23 cellular contexts compared by ENCODE assay signal in the genomic region with DNA sequence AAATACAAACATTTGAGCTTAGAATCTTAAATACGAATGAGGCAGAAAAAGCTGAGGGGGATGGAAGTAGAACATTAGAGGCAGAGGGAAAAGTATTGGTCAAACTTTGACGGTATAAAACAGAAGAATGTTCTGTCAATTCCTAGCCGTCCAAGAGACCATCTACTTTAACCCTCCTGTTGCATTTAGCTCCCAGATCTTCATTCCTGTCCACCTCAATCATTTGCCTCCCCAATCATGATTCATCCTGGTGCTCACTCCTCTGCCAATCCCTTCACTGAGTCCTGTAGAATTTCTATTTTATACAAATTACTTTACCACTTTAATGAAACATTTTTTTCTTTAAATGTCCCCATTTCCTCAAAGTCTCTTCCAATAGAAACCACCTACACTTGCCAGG. TPM values are rescaled to one million over a fixed set of nuclear protein-coding genes. Genes with fewer than 3 reads are reported as not detected.
DNase-seq lines count a peak whose midpoint lies in the region; ATAC-seq, FAIRE-seq and TF ChIP-seq lines count a peak whose summit lies in the region.
"Had no signal": no experiment of that assay in that cellular context is flagged by ENCODE, and none has a peak within 500 bp of the region (broad histone marks: within the 10 kb centered on the region; RNA-seq: fewer than 3 reads in every experiment).

No MANE protein-coding gene starts in this region.

- no peaks in the 10 kb centered on the region for H3K36me3 ChIP-seq in astrocyte (ENCODE audit: insufficient read depth, low read length)
- peaks cover 6% of the 10 kb centered on the region; the same call in 1 of the 2 replicates for H3K36me3 ChIP-seq in BE2C
- H3K36me3 ChIP-seq: neural progenitor cell had no signal

- peak overlapping the region; percentile 43 for H3K4me2 ChIP-seq in astrocyte (ENCODE audit: low read length)
- H3K4me2 ChIP-seq: neural progenitor cell had no signal

- H3K27me3 ChIP-seq in astrocyte (ENCODE audit: insufficient read depth, low read length) (no peaks in the 10 kb centered on the region), BE2C (no peaks in the 10 kb centered on the region)
- H3K27me3 ChIP-seq: neural progenitor cell, SJSA1 had no signal

- H3K79me2 ChIP-seq in astrocyte (ENCODE audit: insufficient read depth, low read length): no peaks in the 10 kb centered on the region

- peak; percentile 16 for DNase-seq in AG08395 (ENCODE audit: low spot score)
- peak; percentile 64 for DNase-seq in HS-27A (ENCODE audit: low read depth)
- peak; percentile 70 for DNase-seq in astrocyte (ENCODE audit: low read depth)
- peak; percentile 49 for DNase-seq in kidney glomerular epithelial cell (lab: John Stamatoyannopoulos, UW)
- no peak for DNase-seq in Ammon's horn (ENCODE audit: low spot score)
- DNase-seq in BE2C: no peak
- no peak for DNase-seq in stimulated activated CD4-positive, alpha-beta T cell treated with anti-CD3 and anti-CD28 coated beads, Interleukin-2, amount 100 ng/mL, for 24 hours
- DNase-seq: ACHN; activated CD4-positive, CD25-positive, alpha-beta regulatory T cell; activated CD8-positive, alpha-beta T cell treated with anti-CD3 and anti-CD28 coated beads, Interleukin-2, amount 10 ng/mL, durations not matched to agents 7 days and 5 days; activated T-cell treated with anti-CD3 and anti-CD28 coated beads, Interleukin-2, amount 50 U/mL, for 48 hours; CD8-positive, alpha-beta T cell; NCI-H1417; NCI-H2171; NCI-H82; OCI-M1; stimulated activated CD4-positive, alpha-beta T cell treated with anti-CD3 and anti-CD28 coated beads, Interleukin-12 subunit alpha, Interleukin-12 subunit beta, amount 100 ng/mL, for 4 hours had no signal

- TF ChIP-seq CTCF in astrocyte (IDR thresholded peaks at IDR 0.05; ENCODE audit: insufficient read depth, low read depth, low read length): no peak
- no peak for TF ChIP-seq CTCF in BE2C (IDR thresholded peaks at IDR 0.05; ENCODE audit: low read depth, low read length)

- peaks cover 9% of the 10 kb centered on the region for H3K36me3 Mint-ChIP-seq in astrocyte (ENCODE audit: low read depth, unreplicated experiment)

- no peak for ATAC-seq in GM21529 (IDR thresholded peaks at IDR 0.05; ENCODE audit: unreplicated experiment)
- ATAC-seq: activated CD8-positive, alpha-beta T cell treated with anti-CD3 and anti-CD28 coated beads, Interleukin-2, amount 10 ng/mL, durations not matched to agents 7 days and 5 days; activated naive CD4-positive, alpha-beta T cell treated with anti-CD3 and anti-CD28 coated beads, Interleukin-2, amount 50 U/mL, for 72 hours; CD8-positive, alpha-beta T cell; left lobe of liver had no signal

- no peaks in the 10 kb centered on the region for H4K20me1 ChIP-seq in astrocyte (ENCODE audit: insufficient read depth, low read length)

- H3K9me3 ChIP-seq in astrocyte (ENCODE audit: insufficient read depth, low read depth, low read length): no peaks in the 10 kb centered on the region
- H3K9me3 ChIP-seq in BE2C: no peaks in the 10 kb centered on the region
- H3K9me3 ChIP-seq: SJSA1 had no signal

- H3K9me3 Mint-ChIP-seq in astrocyte (ENCODE audit: unreplicated experiment): peaks cover 2% of the 10 kb centered on the region
- H3K9me3 Mint-ChIP-seq: activated naive CD4-positive, alpha-beta T cell treated with anti-CD3 and anti-CD28 coated beads, Interleukin-2, amount 50 U/mL, for 72 hours; CD8-positive, alpha-beta T cell; neural progenitor cell; T-helper 2 cell treated with Interferon-gamma antibody and Interleukin-4, amounts not matched to agents 5 μg/mL and 100 μg/mL, for 36 hours had no signal

- H3K4me1 Mint-ChIP-seq in astrocyte (ENCODE audit: low read depth, unreplicated experiment): peaks cover 51% of the 10 kb centered on the region

- peak overlapping the region; percentile 14 for H3K27ac ChIP-seq in astrocyte (ENCODE audit: low read depth, low read length)
- H3K27ac ChIP-seq: neural progenitor cell, SJSA1 had no signal

- no peak overlapping the region for H2AFZ ChIP-seq in astrocyte (ENCODE audit: low read depth, low read length)
- H2AFZ ChIP-seq: neural progenitor cell had no signal

- no peak overlapping the region for H3K4me3 Mint-ChIP-seq in astrocyte (ENCODE audit: unreplicated experiment)
- H3K4me3 Mint-ChIP-seq: activated CD8-positive, alpha-beta T cell treated with anti-CD3 and anti-CD28 coated beads, Interleukin-2, amount 10 ng/mL, durations not matched to agents 7 days and 5 days; CD8-positive, alpha-beta T cell; neural progenitor cell; T-helper 2 cell treated with Interferon-gamma antibody and Interleukin-4, amounts not matched to agents 5 μg/mL and 100 μg/mL, for 36 hours had no signal

- no peak overlapping the region for H3K9ac ChIP-seq in astrocyte (ENCODE audit: low read length)
- H3K9ac ChIP-seq: neural progenitor cell had no signal

- H3K4me1 ChIP-seq in astrocyte (ENCODE audit: insufficient read depth, low read length): peaks cover 41% of the 10 kb centered on the region
- no peaks in the 10 kb centered on the region; the same call in none of the 2 replicates for H3K4me1 ChIP-seq in BE2C
- H3K4me1 ChIP-seq: neural progenitor cell had no signal

- H3K27me3 Mint-ChIP-seq in astrocyte (ENCODE audit: low read depth, unreplicated experiment): no peaks in the 10 kb centered on the region

- FAIRE-seq in astrocyte (lab: Jason Lieb, UNC): no peak

- H3K27ac Mint-ChIP-seq in astrocyte (ENCODE audit: unreplicated experiment): peak overlapping the region; percentile 91
- H3K27ac Mint-ChIP-seq: activated CD8-positive, alpha-beta T cell treated with anti-CD3 and anti-CD28 coated beads, Interleukin-2, amount 10 ng/mL, durations not matched to agents 7 days and 5 days; activated naive CD4-positive, alpha-beta T cell treated with anti-CD3 and anti-CD28 coated beads, Interleukin-2, amount 50 U/mL, for 72 hours; CD8-positive, alpha-beta T cell; neural progenitor cell; T-helper 2 cell treated with Interferon-gamma antibody and Interleukin-4, amounts not matched to agents 5 μg/mL and 100 μg/mL, for 36 hours had no signal

- H3K4me3 ChIP-seq in astrocyte (ENCODE audit: insufficient read depth, low read depth, low read length) (no peak overlapping the region), BE2C (ENCODE audit: low read depth, low read length) (no peak overlapping the region)
- H3K4me3 ChIP-seq: neural progenitor cell, SJSA1 had no signal

RNA-seq across cellular contexts. Expression of a gene that starts 28.2 kb away (rescaled TPM):
- total RNA-seq in astrocyte: 45.4 and 53.7 TPM in 2 replicates
- polyA plus RNA-seq in BE2C (2012; ENCODE audit: insufficient read depth, insufficient read length, low read depth): 20.4 TPM

RNA-seq across cellular contexts. Expression of a gene that starts 28.5 kb away (rescaled TPM):
- total RNA-seq in astrocyte: 376 and 401 TPM in 2 replicates
- 116 TPM for polyA plus RNA-seq in BE2C (2012; ENCODE audit: insufficient read depth, insufficient read length, low read depth)

Comparison
In these comparisons a context has a peak if more than half of its experiments do, and no peak if none do; other contexts are left out.
1. DNase-seq: peak in AG08395 (single experiment), HS-27A (single experiment), astrocyte (single experiment) and kidney glomerular epithelial cell (single experiment); none in Ammon's horn (single experiment), BE2C (single experiment) and stimulated activated CD4-positive, alpha-beta T cell treated with anti-CD3 and anti-CD28 coated beads, Interleukin-2, amount 100 ng/mL, for 24 hours (0 of 2).